In the genomic region with DNA sequence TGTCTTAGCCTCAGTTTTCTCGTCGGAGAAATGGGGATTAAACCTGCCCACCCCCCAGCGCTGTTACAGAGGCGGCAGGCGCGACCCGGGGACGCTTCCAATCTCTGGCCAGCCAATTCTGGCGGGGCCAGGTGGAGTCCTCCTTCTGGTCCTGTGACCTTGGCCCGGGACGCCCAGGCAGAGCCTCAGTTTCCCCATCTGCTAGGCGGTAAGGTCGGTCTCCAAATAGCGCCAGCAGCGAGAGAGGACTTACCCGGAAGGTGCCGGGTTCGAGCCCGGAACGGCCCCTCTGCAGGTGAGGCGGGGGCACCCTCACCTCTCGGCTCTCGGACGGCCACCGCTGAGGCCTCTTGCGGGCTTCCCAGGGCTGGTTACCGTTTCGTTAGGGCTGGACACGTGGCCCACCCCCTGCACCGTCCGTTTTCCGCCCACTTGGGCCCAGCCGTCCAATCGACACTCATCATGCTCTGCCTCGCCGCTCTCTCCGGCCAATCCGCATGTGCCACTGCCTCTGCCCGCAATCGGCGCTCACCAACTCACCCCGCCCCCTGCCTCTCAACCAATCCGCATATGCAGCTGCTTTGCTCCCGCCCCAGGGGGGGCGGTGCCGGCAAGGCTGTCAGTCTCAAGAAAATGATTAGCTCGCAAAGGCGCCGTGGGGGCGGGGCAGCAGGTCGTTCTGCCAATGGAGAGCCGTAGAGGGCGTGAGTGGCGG, we compare ENCODE assay signal across 1 cellular context.
TF ChIP-seq lines count a peak whose summit lies in the region.

A gene with protein sequence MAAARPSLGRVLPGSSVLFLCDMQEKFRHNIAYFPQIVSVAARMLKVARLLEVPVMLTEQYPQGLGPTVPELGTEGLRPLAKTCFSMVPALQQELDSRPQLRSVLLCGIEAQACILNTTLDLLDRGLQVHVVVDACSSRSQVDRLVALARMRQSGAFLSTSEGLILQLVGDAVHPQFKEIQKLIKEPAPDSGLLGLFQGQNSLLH (minus strand): TSS at position 384 of the 715 bp plus-strand sequence. CDS start 5,156 bp downstream, outside the sequence.

TF ChIP-seq in K562, 482 proteins besides CTCF, POLR2A, EP300 and RAD21 (continued from another document and continues in another):
- TF ChIP-seq, protein P1, sequence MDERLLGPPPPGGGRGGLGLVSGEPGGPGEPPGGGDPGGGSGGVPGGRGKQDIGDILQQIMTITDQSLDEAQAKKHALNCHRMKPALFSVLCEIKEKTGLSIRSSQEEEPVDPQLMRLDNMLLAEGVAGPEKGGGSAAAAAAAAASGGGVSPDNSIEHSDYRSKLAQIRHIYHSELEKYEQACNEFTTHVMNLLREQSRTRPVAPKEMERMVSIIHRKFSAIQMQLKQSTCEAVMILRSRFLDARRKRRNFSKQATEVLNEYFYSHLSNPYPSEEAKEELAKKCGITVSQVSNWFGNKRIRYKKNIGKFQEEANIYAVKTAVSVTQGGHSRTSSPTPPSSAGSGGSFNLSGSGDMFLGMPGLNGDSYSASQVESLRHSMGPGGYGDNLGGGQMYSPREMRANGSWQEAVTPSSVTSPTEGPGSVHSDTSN (CRISPR knock-in tag; IDR thresholded peaks at IDR 0.05; ENCODE audit: low read depth) = peak; percentile 95
- TF ChIP-seq, protein P1 (tag; conservative IDR thresholded peaks at IDR 0.05; ENCODE audit: low read depth) = peak; percentile 98
- TF ChIP-seq TOE1 (IDR thresholded peaks at IDR 0.05; ENCODE audit: borderline replicate concordance) = peak; percentile 77
- no peak for TF ChIP-seq TOE1 (CRISPR knock-in tag; IDR thresholded peaks at IDR 0.05; ENCODE audit: borderline replicate concordance, low read depth)
- no peak for TF ChIP-seq MTA1 (IDR thresholded peaks at IDR 0.05; ENCODE audit: borderline replicate concordance)
- no peak; the same call in 1 of the 2 replicates for TF ChIP-seq ZNF717 (CRISPR knock-in tag; IDR thresholded peaks at IDR 0.05)
- no peak for TF ChIP-seq ZNF431 (CRISPR knock-in tag; IDR thresholded peaks at IDR 0.05)
- TF ChIP-seq ZNF77 (CRISPR knock-in tag; IDR thresholded peaks at IDR 0.05) = no peak
- no peak for TF ChIP-seq RBM22 (IDR thresholded peaks at IDR 0.05; ENCODE audit: low read depth, low read length, poor library complexity, severe bottlenecking)
- TF ChIP-seq POLR2B (IDR thresholded peaks at IDR 0.05; ENCODE audit: low read depth, partially characterized antibody) = peak; percentile 78
- TF ChIP-seq FOXP1 (CRISPR knock-in tag; IDR thresholded peaks at IDR 0.05) = peak; percentile 92
- no peak for TF ChIP-seq BRCA1 (IDR thresholded peaks at IDR 0.05)
- TF ChIP-seq BRCA1 (CRISPR knock-in tag; IDR thresholded peaks at IDR 0.05) = no peak
- no peak for TF ChIP-seq DNMT1 (IDR thresholded peaks at IDR 0.05)
- TF ChIP-seq NR2C1 (IDR thresholded peaks at IDR 0.05) = no peak; the same call in 1 of the 2 replicates
- no peak for TF ChIP-seq NR2C1 (tag; IDR thresholded peaks at IDR 0.05)
- no peak for TF ChIP-seq ZNF551 (CRISPR knock-in tag; IDR thresholded peaks at IDR 0.05)
- TF ChIP-seq, protein P2, sequence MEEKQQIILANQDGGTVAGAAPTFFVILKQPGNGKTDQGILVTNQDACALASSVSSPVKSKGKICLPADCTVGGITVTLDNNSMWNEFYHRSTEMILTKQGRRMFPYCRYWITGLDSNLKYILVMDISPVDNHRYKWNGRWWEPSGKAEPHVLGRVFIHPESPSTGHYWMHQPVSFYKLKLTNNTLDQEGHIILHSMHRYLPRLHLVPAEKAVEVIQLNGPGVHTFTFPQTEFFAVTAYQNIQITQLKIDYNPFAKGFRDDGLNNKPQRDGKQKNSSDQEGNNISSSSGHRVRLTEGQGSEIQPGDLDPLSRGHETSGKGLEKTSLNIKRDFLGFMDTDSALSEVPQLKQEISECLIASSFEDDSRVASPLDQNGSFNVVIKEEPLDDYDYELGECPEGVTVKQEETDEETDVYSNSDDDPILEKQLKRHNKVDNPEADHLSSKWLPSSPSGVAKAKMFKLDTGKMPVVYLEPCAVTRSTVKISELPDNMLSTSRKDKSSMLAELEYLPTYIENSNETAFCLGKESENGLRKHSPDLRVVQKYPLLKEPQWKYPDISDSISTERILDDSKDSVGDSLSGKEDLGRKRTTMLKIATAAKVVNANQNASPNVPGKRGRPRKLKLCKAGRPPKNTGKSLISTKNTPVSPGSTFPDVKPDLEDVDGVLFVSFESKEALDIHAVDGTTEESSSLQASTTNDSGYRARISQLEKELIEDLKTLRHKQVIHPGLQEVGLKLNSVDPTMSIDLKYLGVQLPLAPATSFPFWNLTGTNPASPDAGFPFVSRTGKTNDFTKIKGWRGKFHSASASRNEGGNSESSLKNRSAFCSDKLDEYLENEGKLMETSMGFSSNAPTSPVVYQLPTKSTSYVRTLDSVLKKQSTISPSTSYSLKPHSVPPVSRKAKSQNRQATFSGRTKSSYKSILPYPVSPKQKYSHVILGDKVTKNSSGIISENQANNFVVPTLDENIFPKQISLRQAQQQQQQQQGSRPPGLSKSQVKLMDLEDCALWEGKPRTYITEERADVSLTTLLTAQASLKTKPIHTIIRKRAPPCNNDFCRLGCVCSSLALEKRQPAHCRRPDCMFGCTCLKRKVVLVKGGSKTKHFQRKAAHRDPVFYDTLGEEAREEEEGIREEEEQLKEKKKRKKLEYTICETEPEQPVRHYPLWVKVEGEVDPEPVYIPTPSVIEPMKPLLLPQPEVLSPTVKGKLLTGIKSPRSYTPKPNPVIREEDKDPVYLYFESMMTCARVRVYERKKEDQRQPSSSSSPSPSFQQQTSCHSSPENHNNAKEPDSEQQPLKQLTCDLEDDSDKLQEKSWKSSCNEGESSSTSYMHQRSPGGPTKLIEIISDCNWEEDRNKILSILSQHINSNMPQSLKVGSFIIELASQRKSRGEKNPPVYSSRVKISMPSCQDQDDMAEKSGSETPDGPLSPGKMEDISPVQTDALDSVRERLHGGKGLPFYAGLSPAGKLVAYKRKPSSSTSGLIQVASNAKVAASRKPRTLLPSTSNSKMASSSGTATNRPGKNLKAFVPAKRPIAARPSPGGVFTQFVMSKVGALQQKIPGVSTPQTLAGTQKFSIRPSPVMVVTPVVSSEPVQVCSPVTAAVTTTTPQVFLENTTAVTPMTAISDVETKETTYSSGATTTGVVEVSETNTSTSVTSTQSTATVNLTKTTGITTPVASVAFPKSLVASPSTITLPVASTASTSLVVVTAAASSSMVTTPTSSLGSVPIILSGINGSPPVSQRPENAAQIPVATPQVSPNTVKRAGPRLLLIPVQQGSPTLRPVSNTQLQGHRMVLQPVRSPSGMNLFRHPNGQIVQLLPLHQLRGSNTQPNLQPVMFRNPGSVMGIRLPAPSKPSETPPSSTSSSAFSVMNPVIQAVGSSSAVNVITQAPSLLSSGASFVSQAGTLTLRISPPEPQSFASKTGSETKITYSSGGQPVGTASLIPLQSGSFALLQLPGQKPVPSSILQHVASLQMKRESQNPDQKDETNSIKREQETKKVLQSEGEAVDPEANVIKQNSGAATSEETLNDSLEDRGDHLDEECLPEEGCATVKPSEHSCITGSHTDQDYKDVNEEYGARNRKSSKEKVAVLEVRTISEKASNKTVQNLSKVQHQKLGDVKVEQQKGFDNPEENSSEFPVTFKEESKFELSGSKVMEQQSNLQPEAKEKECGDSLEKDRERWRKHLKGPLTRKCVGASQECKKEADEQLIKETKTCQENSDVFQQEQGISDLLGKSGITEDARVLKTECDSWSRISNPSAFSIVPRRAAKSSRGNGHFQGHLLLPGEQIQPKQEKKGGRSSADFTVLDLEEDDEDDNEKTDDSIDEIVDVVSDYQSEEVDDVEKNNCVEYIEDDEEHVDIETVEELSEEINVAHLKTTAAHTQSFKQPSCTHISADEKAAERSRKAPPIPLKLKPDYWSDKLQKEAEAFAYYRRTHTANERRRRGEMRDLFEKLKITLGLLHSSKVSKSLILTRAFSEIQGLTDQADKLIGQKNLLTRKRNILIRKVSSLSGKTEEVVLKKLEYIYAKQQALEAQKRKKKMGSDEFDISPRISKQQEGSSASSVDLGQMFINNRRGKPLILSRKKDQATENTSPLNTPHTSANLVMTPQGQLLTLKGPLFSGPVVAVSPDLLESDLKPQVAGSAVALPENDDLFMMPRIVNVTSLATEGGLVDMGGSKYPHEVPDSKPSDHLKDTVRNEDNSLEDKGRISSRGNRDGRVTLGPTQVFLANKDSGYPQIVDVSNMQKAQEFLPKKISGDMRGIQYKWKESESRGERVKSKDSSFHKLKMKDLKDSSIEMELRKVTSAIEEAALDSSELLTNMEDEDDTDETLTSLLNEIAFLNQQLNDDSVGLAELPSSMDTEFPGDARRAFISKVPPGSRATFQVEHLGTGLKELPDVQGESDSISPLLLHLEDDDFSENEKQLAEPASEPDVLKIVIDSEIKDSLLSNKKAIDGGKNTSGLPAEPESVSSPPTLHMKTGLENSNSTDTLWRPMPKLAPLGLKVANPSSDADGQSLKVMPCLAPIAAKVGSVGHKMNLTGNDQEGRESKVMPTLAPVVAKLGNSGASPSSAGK (IDR thresholded peaks at IDR 0.05) = peak; percentile 84
- peak; percentile 91; the same call in 1 of the 2 replicates for TF ChIP-seq RBM14 (IDR thresholded peaks at IDR 0.05; ENCODE audit: borderline replicate concordance, insufficient read depth, low read depth, low read length)
- no peak for TF ChIP-seq RBM34 (IDR thresholded peaks at IDR 0.05; ENCODE audit: borderline replicate concordance, insufficient read depth, low read length)
- TF ChIP-seq, protein P3, sequence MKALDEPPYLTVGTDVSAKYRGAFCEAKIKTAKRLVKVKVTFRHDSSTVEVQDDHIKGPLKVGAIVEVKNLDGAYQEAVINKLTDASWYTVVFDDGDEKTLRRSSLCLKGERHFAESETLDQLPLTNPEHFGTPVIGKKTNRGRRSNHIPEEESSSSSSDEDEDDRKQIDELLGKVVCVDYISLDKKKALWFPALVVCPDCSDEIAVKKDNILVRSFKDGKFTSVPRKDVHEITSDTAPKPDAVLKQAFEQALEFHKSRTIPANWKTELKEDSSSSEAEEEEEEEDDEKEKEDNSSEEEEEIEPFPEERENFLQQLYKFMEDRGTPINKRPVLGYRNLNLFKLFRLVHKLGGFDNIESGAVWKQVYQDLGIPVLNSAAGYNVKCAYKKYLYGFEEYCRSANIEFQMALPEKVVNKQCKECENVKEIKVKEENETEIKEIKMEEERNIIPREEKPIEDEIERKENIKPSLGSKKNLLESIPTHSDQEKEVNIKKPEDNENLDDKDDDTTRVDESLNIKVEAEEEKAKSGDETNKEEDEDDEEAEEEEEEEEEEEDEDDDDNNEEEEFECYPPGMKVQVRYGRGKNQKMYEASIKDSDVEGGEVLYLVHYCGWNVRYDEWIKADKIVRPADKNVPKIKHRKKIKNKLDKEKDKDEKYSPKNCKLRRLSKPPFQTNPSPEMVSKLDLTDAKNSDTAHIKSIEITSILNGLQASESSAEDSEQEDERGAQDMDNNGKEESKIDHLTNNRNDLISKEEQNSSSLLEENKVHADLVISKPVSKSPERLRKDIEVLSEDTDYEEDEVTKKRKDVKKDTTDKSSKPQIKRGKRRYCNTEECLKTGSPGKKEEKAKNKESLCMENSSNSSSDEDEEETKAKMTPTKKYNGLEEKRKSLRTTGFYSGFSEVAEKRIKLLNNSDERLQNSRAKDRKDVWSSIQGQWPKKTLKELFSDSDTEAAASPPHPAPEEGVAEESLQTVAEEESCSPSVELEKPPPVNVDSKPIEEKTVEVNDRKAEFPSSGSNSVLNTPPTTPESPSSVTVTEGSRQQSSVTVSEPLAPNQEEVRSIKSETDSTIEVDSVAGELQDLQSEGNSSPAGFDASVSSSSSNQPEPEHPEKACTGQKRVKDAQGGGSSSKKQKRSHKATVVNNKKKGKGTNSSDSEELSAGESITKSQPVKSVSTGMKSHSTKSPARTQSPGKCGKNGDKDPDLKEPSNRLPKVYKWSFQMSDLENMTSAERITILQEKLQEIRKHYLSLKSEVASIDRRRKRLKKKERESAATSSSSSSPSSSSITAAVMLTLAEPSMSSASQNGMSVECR (CRISPR knock-in tag; IDR thresholded peaks at IDR 0.05) = peak; percentile 85; the same call in 1 of the 2 replicates
- TF ChIP-seq, protein P4, sequence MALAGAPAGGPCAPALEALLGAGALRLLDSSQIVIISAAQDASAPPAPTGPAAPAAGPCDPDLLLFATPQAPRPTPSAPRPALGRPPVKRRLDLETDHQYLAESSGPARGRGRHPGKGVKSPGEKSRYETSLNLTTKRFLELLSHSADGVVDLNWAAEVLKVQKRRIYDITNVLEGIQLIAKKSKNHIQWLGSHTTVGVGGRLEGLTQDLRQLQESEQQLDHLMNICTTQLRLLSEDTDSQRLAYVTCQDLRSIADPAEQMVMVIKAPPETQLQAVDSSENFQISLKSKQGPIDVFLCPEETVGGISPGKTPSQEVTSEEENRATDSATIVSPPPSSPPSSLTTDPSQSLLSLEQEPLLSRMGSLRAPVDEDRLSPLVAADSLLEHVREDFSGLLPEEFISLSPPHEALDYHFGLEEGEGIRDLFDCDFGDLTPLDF (CRISPR knock-in tag; IDR thresholded peaks at IDR 0.05) = no peak; the same call in 1 of the 2 replicates
- no peak for TF ChIP-seq NFIX (CRISPR knock-in tag; IDR thresholded peaks at IDR 0.05; ENCODE audit: low read depth)
- TF ChIP-seq, protein P5, sequence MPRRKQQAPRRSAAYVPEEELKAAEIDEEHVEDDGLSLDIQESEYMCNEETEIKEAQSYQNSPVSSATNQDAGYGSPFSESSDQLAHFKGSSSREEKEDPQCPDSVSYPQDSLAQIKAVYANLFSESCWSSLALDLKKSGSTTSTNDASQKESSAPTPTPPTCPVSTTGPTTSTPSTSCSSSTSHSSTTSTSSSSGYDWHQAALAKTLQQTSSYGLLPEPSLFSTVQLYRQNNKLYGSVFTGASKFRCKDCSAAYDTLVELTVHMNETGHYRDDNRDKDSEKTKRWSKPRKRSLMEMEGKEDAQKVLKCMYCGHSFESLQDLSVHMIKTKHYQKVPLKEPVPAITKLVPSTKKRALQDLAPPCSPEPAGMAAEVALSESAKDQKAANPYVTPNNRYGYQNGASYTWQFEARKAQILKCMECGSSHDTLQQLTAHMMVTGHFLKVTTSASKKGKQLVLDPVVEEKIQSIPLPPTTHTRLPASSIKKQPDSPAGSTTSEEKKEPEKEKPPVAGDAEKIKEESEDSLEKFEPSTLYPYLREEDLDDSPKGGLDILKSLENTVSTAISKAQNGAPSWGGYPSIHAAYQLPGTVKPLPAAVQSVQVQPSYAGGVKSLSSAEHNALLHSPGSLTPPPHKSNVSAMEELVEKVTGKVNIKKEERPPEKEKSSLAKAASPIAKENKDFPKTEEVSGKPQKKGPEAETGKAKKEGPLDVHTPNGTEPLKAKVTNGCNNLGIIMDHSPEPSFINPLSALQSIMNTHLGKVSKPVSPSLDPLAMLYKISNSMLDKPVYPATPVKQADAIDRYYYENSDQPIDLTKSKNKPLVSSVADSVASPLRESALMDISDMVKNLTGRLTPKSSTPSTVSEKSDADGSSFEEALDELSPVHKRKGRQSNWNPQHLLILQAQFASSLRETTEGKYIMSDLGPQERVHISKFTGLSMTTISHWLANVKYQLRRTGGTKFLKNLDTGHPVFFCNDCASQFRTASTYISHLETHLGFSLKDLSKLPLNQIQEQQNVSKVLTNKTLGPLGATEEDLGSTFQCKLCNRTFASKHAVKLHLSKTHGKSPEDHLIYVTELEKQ (CRISPR knock-in tag; IDR thresholded peaks at IDR 0.05) = no peak
- TF ChIP-seq DACH1 (IDR thresholded peaks at IDR 0.05; ENCODE audit: partially characterized antibody) = no peak
- TF ChIP-seq CAMTA2 (CRISPR knock-in tag; conservative IDR thresholded peaks at IDR 0.05) = no peak
- no peak for TF ChIP-seq TAL1 (IDR thresholded peaks at IDR 0.05)
